ENCODE assay signal across 24 cellular contexts in genomic region chr4:118036336-118036735, GRCh38. TPM values are rescaled to one million over a fixed set of nuclear protein-coding genes. Genes with fewer than 3 reads are reported as not detected.
"Had no signal": no experiment of that assay in that cellular context is flagged by ENCODE, and none has a peak within 500 bp of the region (broad histone marks: within the 10 kb centered on the region; RNA-seq: fewer than 3 reads in every experiment).

No MANE protein-coding gene starts in this region.

- H3K4me3 Mint-ChIP-seq: activated CD8-positive, alpha-beta T cell treated with anti-CD3 and anti-CD28 coated beads, Interleukin-2, amount 10 ng/mL, durations not matched to agents 7 days and 5 days; activated naive CD8-positive, alpha-beta T cell treated with anti-CD3 and anti-CD28 coated beads, Interleukin-2, amount 10 ng/mL, durations not matched to agents 7 days and 5 days; T-helper 1 cell treated with Interleukin-12 subunit alpha and Interleukin-12 subunit beta and Interleukin-4 antibody, amounts not matched to agents 30 μg/mL and 1 μg/mL, for 36 hours had no signal

- H3K9me3 ChIP-seq: adrenal gland, breast epithelium, Peyer's patch had no signal

- H3K4me1 ChIP-seq: breast epithelium had no signal

- H3K36me3 ChIP-seq: adrenal gland, breast epithelium, Peyer's patch had no signal

- ATAC-seq: activated CD4-positive, CD25-positive, alpha-beta regulatory T cell treated with anti-CD3 and anti-CD28 coated beads, Interleukin-2, amount 50 U/mL, for 24 hours; activated CD8-positive, alpha-beta T cell treated with anti-CD3 and anti-CD28 coated beads, Interleukin-2, amount 10 ng/mL, durations not matched to agents 7 days and 5 days had no signal

- H3K4me3 ChIP-seq: adrenal gland, breast epithelium, Peyer's patch had no signal

- H3K27ac ChIP-seq: adrenal gland, breast epithelium, Peyer's patch, RWPE1 had no signal

- H3K27ac Mint-ChIP-seq: activated CD8-positive, alpha-beta T cell treated with anti-CD3 and anti-CD28 coated beads, Interleukin-2, amount 10 ng/mL, durations not matched to agents 7 days and 5 days; activated naive CD8-positive, alpha-beta T cell treated with anti-CD3 and anti-CD28 coated beads, Interleukin-2, amount 10 ng/mL, durations not matched to agents 7 days and 5 days; T-helper 1 cell treated with Interleukin-12 subunit alpha and Interleukin-12 subunit beta and Interleukin-4 antibody, amounts not matched to agents 30 μg/mL and 1 μg/mL, for 36 hours had no signal

- H3K36me3 Mint-ChIP-seq: activated naive CD8-positive, alpha-beta T cell treated with anti-CD3 and anti-CD28 coated beads, Interleukin-2, amount 10 ng/mL, durations not matched to agents 7 days and 5 days had no signal

- H3K9me3 Mint-ChIP-seq: activated naive CD8-positive, alpha-beta T cell treated with anti-CD3 and anti-CD28 coated beads, Interleukin-2, amount 10 ng/mL, durations not matched to agents 7 days and 5 days; T-helper 1 cell treated with Interleukin-12 subunit alpha and Interleukin-12 subunit beta and Interleukin-4 antibody, amounts not matched to agents 30 μg/mL and 1 μg/mL, for 36 hours had no signal

- DNase-seq: activated CD4-positive, alpha-beta T cell treated with anti-CD3 and anti-CD28 coated beads for 4 hours; activated CD8-positive, alpha-beta memory T cell treated with anti-CD3 and anti-CD28 coated beads, Interleukin-2, amount 50 U/mL, for 48 hours; activated CD8-positive, alpha-beta T cell treated with anti-CD3 and anti-CD28 coated beads, Interleukin-2, amount 10 ng/mL, durations not matched to agents 7 days and 5 days; activated naive CD4-positive, alpha-beta T cell treated with anti-CD3 and anti-CD28 coated beads, Interleukin-2, amount 50 U/mL, for 16 hours; activated naive CD8-positive, alpha-beta T cell treated with anti-CD3 and anti-CD28 coated beads, Interleukin-2, amount 10 ng/mL, durations not matched to agents 7 days and 5 days; activated T-cell treated with anti-CD3 and anti-CD28 coated beads, Interleukin-2, amount 50 U/mL, for 1 hour; adrenal gland; anterior cingulate cortex; caudate nucleus; Kasumi-1; NCI-H1048; NCI-H1436; NCI-H1694 treated with DMSO at 0.1 percent for 48 hours; NCI-H2029 treated with DMSO at 0.1 percent for 48 hours; NCI-H446; NCI-H524; NCI-H82; Peyer's patch; SHP77 had no signal

- H3K27me3 ChIP-seq: Peyer's patch had no signal

RNA-seq across cellular contexts. Expression of gene NDST3, which starts 2.0 kb away (rescaled TPM):
- total RNA-seq: activated CD8-positive, alpha-beta T cell treated with anti-CD3 and anti-CD28 coated beads, Interleukin-2, amount 10 ng/mL, durations not matched to agents 7 days and 5 days; activated naive CD8-positive, alpha-beta T cell treated with anti-CD3 and anti-CD28 coated beads, Interleukin-2, amount 10 ng/mL, durations not matched to agents 7 days and 5 days; Peyer's patch; SK-MEL-5 had no signal
